ENCODE assay signal across 8 cellular contexts in the genomic region with DNA sequence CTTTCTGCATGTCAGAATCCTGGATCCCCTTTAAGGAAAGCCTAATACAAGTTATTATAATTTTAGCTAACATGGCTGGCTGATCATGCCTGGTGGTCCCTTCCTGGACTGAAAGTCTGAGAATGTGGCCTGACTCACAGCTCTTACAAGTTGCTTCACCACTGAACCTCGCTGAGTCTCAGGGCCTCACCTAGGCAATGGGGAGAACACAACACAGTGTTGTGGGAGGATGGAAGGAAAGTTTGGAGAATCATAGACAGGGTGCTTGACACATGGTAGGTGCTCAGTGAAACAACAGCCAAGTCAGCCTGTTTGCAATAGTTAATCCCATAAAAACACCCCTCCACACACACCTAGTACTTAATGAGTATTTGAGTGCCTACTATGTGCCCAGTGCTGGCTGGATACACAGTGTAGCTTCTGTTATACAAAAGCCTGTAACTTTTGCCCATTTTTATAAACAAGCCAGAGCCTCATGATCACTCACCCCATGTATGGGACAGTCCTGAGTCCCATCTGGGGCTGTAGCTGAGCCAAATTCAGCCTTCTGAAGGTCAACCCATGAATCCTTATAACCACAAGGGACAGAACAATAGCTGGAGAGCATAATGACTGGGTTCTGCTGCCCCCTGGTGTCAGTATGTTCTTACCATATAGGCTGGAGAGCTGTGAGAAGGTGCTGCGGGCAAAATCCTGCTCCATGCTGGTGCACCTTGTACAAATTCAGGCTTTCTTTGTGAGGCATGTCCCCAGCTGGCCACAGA. TPM values are rescaled to one million over a fixed set of nuclear protein-coding genes. Genes with fewer than 3 reads are reported as not detected.
DNase-seq lines count a peak whose midpoint lies in the region; ATAC-seq and TF ChIP-seq lines count a peak whose summit lies in the region.

No MANE protein-coding gene starts in this region.

- peaks cover 2% of the 10 kb centered on the region for H3K36me3 Mint-ChIP-seq in activated naive CD8-positive, alpha-beta T cell treated with anti-CD3 and anti-CD28 coated beads, Interleukin-2, amount 50 U/mL, for 24 hours (ENCODE audit: low read depth)

- DNase-seq in GM10266 (ENCODE audit: extremely low spot score) (peak; percentile 81), NCI-H1092 (lab: John Stamatoyannopoulos, UW) (peak; percentile 52), T follicular helper cell (ENCODE audit: low read depth) (peak; percentile 64), cardiac septum (ENCODE audit: low spot score) (peak; percentile 78), psoas muscle (peak; percentile 62 to 78)
- DNase-seq in activated naive CD8-positive, alpha-beta T cell treated with anti-CD3 and anti-CD28 coated beads, Interleukin-2, amount 50 U/mL, for 24 hours: peak; percentile 87

- intact Hi-C loops in cardiac septum (cut with DNase I): loop anchor here (1.0 kb wide), 2 partner anchors 196 to 418 kb away; no protein-coding TSS in a partner anchor
- intact Hi-C loops in psoas muscle (cut with DNase I): loop anchor here (1.0 to 10.0 kb wide), 5 partner anchors 195 to 419 kb away; no protein-coding TSS in a partner anchor

- H3K4me3 ChIP-seq in HEK293 (ENCODE audit: low read depth, low read length): no peak overlapping the region
- H3K4me3 ChIP-seq in psoas muscle: no peak overlapping the region

- 41 to 53% (median 43%) methylated on average over 2 of the region's 2 CpGs for WGBS in psoas muscle, 3 donors

- H3K4me1 Mint-ChIP-seq in activated naive CD8-positive, alpha-beta T cell treated with anti-CD3 and anti-CD28 coated beads, Interleukin-2, amount 50 U/mL, for 24 hours: peaks cover 41% of the 10 kb centered on the region

- POLR2A ChIA-PET in HEK293 (lab: Yijun Ruan, JAX): interaction anchor here (0.8 to 1.2 kb wide), 2 partner anchors 211 to 418 kb away, joined by 5 to 6 read pairs; a partner anchor contains a TSS

- H3K9me3 ChIP-seq in HEK293 (ENCODE audit: control insufficient read depth, insufficient read depth, low read depth, low read length): no peaks in the 10 kb centered on the region
- no peaks in the 10 kb centered on the region for H3K9me3 ChIP-seq in psoas muscle

- no peaks in the 10 kb centered on the region for H3K36me3 ChIP-seq in HEK293 (ENCODE audit: control insufficient read depth in 2 of 2, insufficient read depth in 1 of 2, low read length in 2 of 2)
- no peaks in the 10 kb centered on the region for H3K36me3 ChIP-seq in psoas muscle (ENCODE audit: insufficient read depth in 1 of 2, low read depth in 1 of 2)

- peak overlapping the region; percentile 42 for H3K4me3 Mint-ChIP-seq in activated naive CD8-positive, alpha-beta T cell treated with anti-CD3 and anti-CD28 coated beads, Interleukin-2, amount 50 U/mL, for 24 hours

- peaks cover 21% of the 10 kb centered on the region for H3K27me3 Mint-ChIP-seq in activated naive CD8-positive, alpha-beta T cell treated with anti-CD3 and anti-CD28 coated beads, Interleukin-2, amount 50 U/mL, for 24 hours

- peak; percentile 78 for TF ChIP-seq CTCF in GM10266 (IDR thresholded peaks at IDR 0.05; ENCODE audit: control insufficient read depth, insufficient read depth, low read depth, missing control alignments)
- peak; percentile 74 for TF ChIP-seq CTCF in HEK293 (tag by site-specific recombination; IDR thresholded peaks at IDR 0.05)
- TF ChIP-seq CTCF in psoas muscle (IDR thresholded peaks at IDR 0.05): peak; percentile 83

- H3K27me3 ChIP-seq in psoas muscle (ENCODE audit: insufficient read depth in 3 of 3, low read length in 2 of 3): no peaks in the 10 kb centered on the region

- peak overlapping the region; percentile 84 for H3K27ac Mint-ChIP-seq in activated naive CD8-positive, alpha-beta T cell treated with anti-CD3 and anti-CD28 coated beads, Interleukin-2, amount 50 U/mL, for 24 hours

- H3K27ac ChIP-seq in HEK293 (ENCODE audit: extremely low read depth, low read depth, low read length) (no peak overlapping the region), psoas muscle (no peak overlapping the region)

- H3K4me1 ChIP-seq in HEK293 (ENCODE audit: control insufficient read depth, insufficient read depth, low read length) (no peaks in the 10 kb centered on the region; the same call in 1 of the 2 replicates), psoas muscle (peaks cover 30% of the 10 kb centered on the region)

- CTCF ChIA-PET in HEK293 (lab: Yijun Ruan, JAX): interaction anchor here (0.5 to 6.8 kb wide), 29 partner anchors 8 to 984 kb away, joined by 3 to 129 read pairs (median 3); no protein-coding TSS in a partner anchor

- ATAC-seq in activated naive CD8-positive, alpha-beta T cell treated with anti-CD3 and anti-CD28 coated beads, Interleukin-2, amount 50 U/mL, for 24 hours: peak; percentile 79
- ATAC-seq in psoas muscle: peak; percentile 77 to 83 (median 82)
- no peak for ATAC-seq in HG03025 (IDR thresholded peaks at IDR 0.05; ENCODE audit: low FRiP score, unreplicated experiment)

- H3K9me3 Mint-ChIP-seq in activated naive CD8-positive, alpha-beta T cell treated with anti-CD3 and anti-CD28 coated beads, Interleukin-2, amount 50 U/mL, for 24 hours: no peaks in the 10 kb centered on the region

TF ChIP-seq in HEK293, 187 proteins besides CTCF, POLR2A, EP300 and RAD21:
- TF ChIP-seq ZSCAN30 (tag by site-specific recombination; IDR thresholded peaks at IDR 0.05): 0 out of 2 replicates have a peak, but pooled peaks have one; percentile 16
- no peak for TF ChIP-seq ZNF10 (tag by site-specific recombination; IDR thresholded peaks at IDR 0.05)
- TF ChIP-seq ZNF660 (tag by site-specific recombination; IDR thresholded peaks at IDR 0.05): peak; percentile 62; the same call in 1 of the 2 replicates
- TF ChIP-seq, protein P1, sequence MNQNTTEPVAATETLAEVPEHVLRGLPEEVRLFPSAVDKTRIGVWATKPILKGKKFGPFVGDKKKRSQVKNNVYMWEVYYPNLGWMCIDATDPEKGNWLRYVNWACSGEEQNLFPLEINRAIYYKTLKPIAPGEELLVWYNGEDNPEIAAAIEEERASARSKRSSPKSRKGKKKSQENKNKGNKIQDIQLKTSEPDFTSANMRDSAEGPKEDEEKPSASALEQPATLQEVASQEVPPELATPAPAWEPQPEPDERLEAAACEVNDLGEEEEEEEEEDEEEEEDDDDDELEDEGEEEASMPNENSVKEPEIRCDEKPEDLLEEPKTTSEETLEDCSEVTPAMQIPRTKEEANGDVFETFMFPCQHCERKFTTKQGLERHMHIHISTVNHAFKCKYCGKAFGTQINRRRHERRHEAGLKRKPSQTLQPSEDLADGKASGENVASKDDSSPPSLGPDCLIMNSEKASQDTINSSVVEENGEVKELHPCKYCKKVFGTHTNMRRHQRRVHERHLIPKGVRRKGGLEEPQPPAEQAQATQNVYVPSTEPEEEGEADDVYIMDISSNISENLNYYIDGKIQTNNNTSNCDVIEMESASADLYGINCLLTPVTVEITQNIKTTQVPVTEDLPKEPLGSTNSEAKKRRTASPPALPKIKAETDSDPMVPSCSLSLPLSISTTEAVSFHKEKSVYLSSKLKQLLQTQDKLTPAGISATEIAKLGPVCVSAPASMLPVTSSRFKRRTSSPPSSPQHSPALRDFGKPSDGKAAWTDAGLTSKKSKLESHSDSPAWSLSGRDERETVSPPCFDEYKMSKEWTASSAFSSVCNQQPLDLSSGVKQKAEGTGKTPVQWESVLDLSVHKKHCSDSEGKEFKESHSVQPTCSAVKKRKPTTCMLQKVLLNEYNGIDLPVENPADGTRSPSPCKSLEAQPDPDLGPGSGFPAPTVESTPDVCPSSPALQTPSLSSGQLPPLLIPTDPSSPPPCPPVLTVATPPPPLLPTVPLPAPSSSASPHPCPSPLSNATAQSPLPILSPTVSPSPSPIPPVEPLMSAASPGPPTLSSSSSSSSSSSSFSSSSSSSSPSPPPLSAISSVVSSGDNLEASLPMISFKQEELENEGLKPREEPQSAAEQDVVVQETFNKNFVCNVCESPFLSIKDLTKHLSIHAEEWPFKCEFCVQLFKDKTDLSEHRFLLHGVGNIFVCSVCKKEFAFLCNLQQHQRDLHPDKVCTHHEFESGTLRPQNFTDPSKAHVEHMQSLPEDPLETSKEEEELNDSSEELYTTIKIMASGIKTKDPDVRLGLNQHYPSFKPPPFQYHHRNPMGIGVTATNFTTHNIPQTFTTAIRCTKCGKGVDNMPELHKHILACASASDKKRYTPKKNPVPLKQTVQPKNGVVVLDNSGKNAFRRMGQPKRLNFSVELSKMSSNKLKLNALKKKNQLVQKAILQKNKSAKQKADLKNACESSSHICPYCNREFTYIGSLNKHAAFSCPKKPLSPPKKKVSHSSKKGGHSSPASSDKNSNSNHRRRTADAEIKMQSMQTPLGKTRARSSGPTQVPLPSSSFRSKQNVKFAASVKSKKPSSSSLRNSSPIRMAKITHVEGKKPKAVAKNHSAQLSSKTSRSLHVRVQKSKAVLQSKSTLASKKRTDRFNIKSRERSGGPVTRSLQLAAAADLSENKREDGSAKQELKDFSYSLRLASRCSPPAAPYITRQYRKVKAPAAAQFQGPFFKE (tag by site-specific recombination; IDR thresholded peaks at IDR 0.05; ENCODE audit: borderline replicate concordance): no peak
- TF ChIP-seq ZNF654 (tag by site-specific recombination; IDR thresholded peaks at IDR 0.05; ENCODE audit: low read depth): peak; percentile 75
TF ChIP-seq in HEK293: peak in this region for 3.

RNA-seq across cellular contexts. Expression of a gene that starts 3.9 kb away (rescaled TPM):
- 4.5 TPM for total RNA-seq in cardiac septum
- 1 to 10 TPM in 2 of 4 donors, under 1 TPM in 2; 0.52 to 2.2 (median 0.81) TPM for total RNA-seq in psoas muscle
- under 1 TPM; 0.12 to 0.46 (median 0.13) TPM for polyA plus RNA-seq in psoas muscle

RNA-seq across cellular contexts. Expression of a gene that starts 52.9 kb away (rescaled TPM):
- total RNA-seq in cardiac septum (not detected), psoas muscle (not detected)
- not detected for polyA plus RNA-seq in psoas muscle
